ENCODE assay signal across 1 cellular context in genomic region chr1:246679211-246680177, GRCh38.
TF ChIP-seq lines count a peak whose summit lies in the region.

No MANE protein-coding gene starts in this region.

TF ChIP-seq in SK-N-SH treated with all-trans-retinoic acid at 6 μM for 48 hours, 23 proteins besides CTCF, POLR2A, EP300 and RAD21 (continued from another document):
- TF ChIP-seq PATZ1 (CRISPR knock-in tag; IDR thresholded peaks at IDR 0.05; ENCODE audit: borderline replicate concordance): no peak
